7 cellular contexts compared by ENCODE assay signal in the genomic region with DNA sequence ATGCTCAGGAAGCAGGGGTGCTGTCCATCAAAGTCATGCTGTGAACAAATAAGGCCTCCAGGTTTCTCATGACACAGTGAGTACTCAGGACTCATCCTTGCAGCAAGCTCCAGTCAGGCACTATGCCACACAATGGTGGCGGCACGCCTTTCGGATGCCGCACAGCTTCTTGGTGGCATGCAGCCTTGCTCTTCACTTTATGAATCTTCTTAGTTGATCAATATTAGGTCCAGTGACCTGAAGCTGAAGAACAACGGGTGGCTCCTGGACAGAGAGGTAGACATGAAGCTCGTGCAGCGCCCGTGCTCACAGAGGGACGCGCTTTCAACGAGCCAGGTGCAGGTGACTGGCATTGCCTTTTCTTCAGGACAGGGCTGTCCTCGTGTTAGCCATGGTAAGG.
"Had no signal": no experiment of that assay in that cellular context is flagged by ENCODE, and none has a peak within 500 bp of the region (broad histone marks: within the 10 kb centered on the region; RNA-seq: fewer than 3 reads in every experiment).

No MANE protein-coding gene starts in this region.

- H3K4me3 Mint-ChIP-seq: HFFc6 had no signal

- ATAC-seq: HCT116, K562 had no signal

- DNase-seq: GM23248, H7, HFFc6, IMR-90, KG1 had no signal

- H3K27ac Mint-ChIP-seq: HFFc6 had no signal
